In the genomic region with DNA sequence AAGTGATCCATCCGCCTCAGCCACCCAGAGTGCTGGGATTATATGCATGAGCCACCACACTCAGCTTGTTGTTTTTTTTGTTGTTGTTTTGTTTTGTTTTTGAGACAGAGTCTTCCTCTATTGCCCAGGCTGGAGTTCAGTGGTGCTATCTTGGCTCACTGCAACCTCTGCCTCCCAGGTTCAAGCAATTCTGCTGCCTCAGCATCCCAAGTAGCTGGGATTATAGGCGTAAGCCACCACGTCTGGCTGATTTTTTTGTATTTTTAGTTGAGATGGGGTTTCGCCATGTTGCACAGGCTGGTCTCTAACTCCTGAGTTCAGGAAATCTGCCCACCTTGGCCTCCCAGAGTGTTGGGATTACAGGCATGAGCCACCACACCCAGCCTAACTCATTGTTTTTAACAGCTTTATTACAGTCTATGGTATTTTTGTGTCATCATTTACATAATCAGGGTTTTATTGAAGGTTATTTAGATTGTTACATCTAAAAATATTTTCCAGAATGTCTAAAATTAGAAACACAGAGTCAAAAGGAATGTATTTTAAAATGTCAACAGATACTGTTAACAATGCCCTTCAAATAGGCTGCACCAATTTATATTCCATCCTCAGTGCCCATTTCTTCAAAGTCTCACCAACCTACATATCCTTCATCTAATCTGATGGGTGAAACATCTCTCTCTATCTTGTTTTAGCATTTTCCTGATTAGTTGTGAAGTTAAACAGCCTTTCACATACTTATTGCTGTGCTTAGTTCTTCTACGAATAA, we compare ENCODE assay signal across 21 cellular contexts. TPM values are rescaled to one million over a fixed set of nuclear protein-coding genes. Genes with fewer than 3 reads are reported as not detected.
DNase-seq lines count a peak whose midpoint lies in the region; ATAC-seq, FAIRE-seq and TF ChIP-seq lines count a peak whose summit lies in the region.
"Had no signal": no experiment of that assay in that cellular context is flagged by ENCODE, and none has a peak within 500 bp of the region (broad histone marks: within the 10 kb centered on the region; RNA-seq: fewer than 3 reads in every experiment).

No MANE protein-coding gene starts in this region.

- H3K4me3 ChIP-seq in left ventricle myocardium inferior: no peak overlapping the region
- H3K4me3 ChIP-seq in GM12878: no peak overlapping the region
- H3K4me3 ChIP-seq in sigmoid colon: no peak overlapping the region
- H3K4me3 ChIP-seq: BLaER1 had no signal

- RAD21 ChIA-PET in GM12878 (lab: Charles Lee; ENCODE audit: unreplicated experiment): interaction anchor here (1.2 to 1.4 kb wide), 3 partner anchors 8 to 101 kb away, joined by 3 to 5 read pairs (median 4); no protein-coding TSS in a partner anchor

- ATAC-seq in Right ventricle myocardium inferior (no peak), GM12878 (no peak; the same call in 2 of the 3 replicates)
- no peak for ATAC-seq in stimulated activated effector memory CD8-positive, alpha-beta T cell treated with anti-CD3 and anti-CD28 coated beads, Interleukin-12 subunit alpha, Interleukin-12 subunit beta, amount 100 ng/mL, for 72 hours
- no peak for ATAC-seq in activated CD8-positive, alpha-beta T cell treated with anti-CD3 and anti-CD28 coated beads, Interleukin-2, amount 10 ng/mL, durations not matched to agents 7 days and 5 days
- ATAC-seq: HCT116 had no signal

- no peaks in the 10 kb centered on the region for H3K36me3 ChIP-seq in left ventricle myocardium inferior
- H3K36me3 ChIP-seq in GM12878 (ENCODE audit: control insufficient read depth in 2 of 2, insufficient read depth in 2 of 2, low read length in 1 of 2): peaks cover 0 to 3% of the 10 kb centered on the region in 2 experiments; a peak in 2 of 4 replicates
- peaks cover 0 to 9% (median 0%) of the 10 kb centered on the region in 4 donors for H3K36me3 ChIP-seq in sigmoid colon

- TF ChIP-seq EP300 in GM12878 (IDR thresholded peaks at IDR 0.05; ENCODE audit: borderline replicate concordance in 1 of 2, control insufficient read depth in 1 of 2, low read depth in 2 of 2, low read length in 2 of 2) (no peak), sigmoid colon (IDR thresholded peaks at IDR 0.05) (no peak)

- peaks cover 74% of the 10 kb centered on the region for H3K36me3 Mint-ChIP-seq in stimulated activated effector memory CD8-positive, alpha-beta T cell treated with anti-CD3 and anti-CD28 coated beads, Interleukin-12 subunit alpha, Interleukin-12 subunit beta, amount 100 ng/mL, for 72 hours
- peaks cover 29% of the 10 kb centered on the region for H3K36me3 Mint-ChIP-seq in activated CD8-positive, alpha-beta T cell treated with anti-CD3 and anti-CD28 coated beads, Interleukin-2, amount 10 ng/mL, durations not matched to agents 7 days and 5 days (ENCODE audit: low read depth)
- H3K36me3 Mint-ChIP-seq: CD14-positive monocyte had no signal

- H3K27ac ChIP-seq in left ventricle myocardium inferior (replicated peaks): peak overlapping the region; percentile 49
- no peak overlapping the region for H3K27ac ChIP-seq in GM12878 (ENCODE audit: control insufficient read depth, insufficient read depth)
- no peak overlapping the region for H3K27ac ChIP-seq in sigmoid colon
- H3K27ac ChIP-seq: BLaER1 had no signal

- H3K27ac Mint-ChIP-seq in stimulated activated effector memory CD8-positive, alpha-beta T cell treated with anti-CD3 and anti-CD28 coated beads, Interleukin-12 subunit alpha, Interleukin-12 subunit beta, amount 100 ng/mL, for 72 hours: peak overlapping the region; percentile 58
- no peak overlapping the region for H3K27ac Mint-ChIP-seq in activated CD8-positive, alpha-beta T cell treated with anti-CD3 and anti-CD28 coated beads, Interleukin-2, amount 10 ng/mL, durations not matched to agents 7 days and 5 days
- H3K27ac Mint-ChIP-seq: CD14-positive monocyte had no signal

- TF ChIP-seq POLR2A in GM12878 (IDR thresholded peaks at IDR 0.05; ENCODE audit: low read depth, low read length) (no peak), sigmoid colon (IDR thresholded peaks at IDR 0.05) (no peak)

- TSS peak; percentile 3 for BruUV-seq in GM12878 (replicated peaks; lab: Mats Ljungman, UMichigan)

- H3K4me3 Mint-ChIP-seq in stimulated activated effector memory CD8-positive, alpha-beta T cell treated with anti-CD3 and anti-CD28 coated beads, Interleukin-12 subunit alpha, Interleukin-12 subunit beta, amount 100 ng/mL, for 72 hours: no peak overlapping the region
- no peak overlapping the region for H3K4me3 Mint-ChIP-seq in activated CD8-positive, alpha-beta T cell treated with anti-CD3 and anti-CD28 coated beads, Interleukin-2, amount 10 ng/mL, durations not matched to agents 7 days and 5 days
- H3K4me3 Mint-ChIP-seq: CD14-positive monocyte; CD4-positive, alpha-beta memory T cell; IgD-negative memory B cell had no signal

- FAIRE-seq in GM12878 (lab: Jason Lieb, UNC): no peak
- FAIRE-seq: HTR-8/SVneo had no signal

- in situ Hi-C loops in GM12878 (cut with MboI): no loop called here

- SMC1A ChIA-PET in GM12878 (lab: Charles Lee; ENCODE audit: uncharacterized antibody, unreplicated experiment): interaction anchor here (1.0 to 4.5 kb wide), 10 partner anchors 8 to 101 kb away, joined by 3 to 33 read pairs (median 4); a partner anchor contains a TSS

- 99% methylated on average over 5 of the region's 5 CpGs for WGBS in GM12878 (ENCODE audit: insufficient coverage, insufficient replicate concordance, low lambda C conversion rate, missing lambda C conversion rate)
- 93 to 94% methylated on average over 5 of the region's 5 CpGs for WGBS in sigmoid colon, 2 donors

- H3K79me2 ChIP-seq in GM12878 (ENCODE audit: control insufficient read depth, insufficient read depth, low read length): no peaks in the 10 kb centered on the region

- POLR2A ChIA-PET in GM12878 (lab: Charles Lee): interaction anchor here (0.6 to 1.8 kb wide), 3 partner anchors 15 to 70 kb away, joined by 3 to 12 read pairs (median 4); no protein-coding TSS in a partner anchor
- POLR2A ChIA-PET in activated CD8-positive, alpha-beta T cell treated with anti-CD3 and anti-CD28 coated beads, Interleukin-2, amount 10 ng/mL, durations not matched to agents 7 days and 5 days (lab: Charles Lee): interaction anchor here (0.7 kb wide), 1 partner anchor 174 kb away, joined by 6 read pairs; no protein-coding TSS in a partner anchor

- H3K4me1 ChIP-seq in left ventricle myocardium inferior (peaks cover 14% of the 10 kb centered on the region), GM12878 (ENCODE audit: control insufficient read depth, insufficient read depth, low read length) (no peaks in the 10 kb centered on the region), sigmoid colon (peaks cover 0 to 3% (median 0%) of the 10 kb centered on the region in 4 donors)
- H3K4me1 ChIP-seq: BLaER1 had no signal

- intact Hi-C loops in left ventricle myocardium inferior (cut with micrococcal nuclease) (no loop called here), Right ventricle myocardium inferior (cut with DNase I) (no loop called here), GM12878 (cut with micrococcal nuclease; ENCODE audit: unreplicated experiment) (no loop called here), sigmoid colon (cut with DNase I) (no loop called here)

- no peak overlapping the region for H3K9ac ChIP-seq in GM12878 (ENCODE audit: control insufficient read depth, insufficient read depth, low read length)
- H3K9ac ChIP-seq: BLaER1 had no signal

- H3K9me3 Mint-ChIP-seq in stimulated activated effector memory CD8-positive, alpha-beta T cell treated with anti-CD3 and anti-CD28 coated beads, Interleukin-12 subunit alpha, Interleukin-12 subunit beta, amount 100 ng/mL, for 72 hours: no peaks in the 10 kb centered on the region
- no peaks in the 10 kb centered on the region for H3K9me3 Mint-ChIP-seq in activated CD8-positive, alpha-beta T cell treated with anti-CD3 and anti-CD28 coated beads, Interleukin-2, amount 10 ng/mL, durations not matched to agents 7 days and 5 days (ENCODE audit: insufficient read depth)
- H3K9me3 Mint-ChIP-seq: CD4-positive, alpha-beta memory T cell; IgD-negative memory B cell had no signal

- no peak overlapping the region for H2AFZ ChIP-seq in GM12878 (ENCODE audit: control insufficient read depth, low read depth, low read length)

- no peak for DNase-seq in left ventricle myocardium inferior
- no peak for DNase-seq in Right ventricle myocardium inferior (ENCODE audit: missing footprints)
- DNase-seq in EH (ENCODE audit: low read depth): peak; percentile 48
- DNase-seq in GM12878 (ENCODE audit: low read depth, low spot score): no peak
- DNase-seq in stimulated activated effector memory CD8-positive, alpha-beta T cell treated with anti-CD3 and anti-CD28 coated beads, Interleukin-12 subunit alpha, Interleukin-12 subunit beta, amount 100 ng/mL, for 72 hours (ENCODE audit: low spot score in 2 of 2): no peak
- DNase-seq in activated CD8-positive, alpha-beta T cell treated with anti-CD3 and anti-CD28 coated beads, Interleukin-2, amount 10 ng/mL, durations not matched to agents 7 days and 5 days: no peak
- DNase-seq in sigmoid colon: no peak
- DNase-seq: AML-193; CD4-positive, alpha-beta memory T cell; DMS153; DMS79; GF-D8; GOT3; H7 had no signal

- no peaks in the 10 kb centered on the region for H3K27me3 Mint-ChIP-seq in activated CD8-positive, alpha-beta T cell treated with anti-CD3 and anti-CD28 coated beads, Interleukin-2, amount 10 ng/mL, durations not matched to agents 7 days and 5 days (ENCODE audit: low read depth)
- H3K27me3 Mint-ChIP-seq: CD4-positive, alpha-beta memory T cell; IgD-negative memory B cell had no signal

- no peaks in the 10 kb centered on the region for H4K20me1 ChIP-seq in GM12878 (ENCODE audit: control insufficient read depth, insufficient read depth)
- H4K20me1 ChIP-seq: BLaER1 had no signal

- peaks cover 14% of the 10 kb centered on the region for H3K4me1 Mint-ChIP-seq in stimulated activated effector memory CD8-positive, alpha-beta T cell treated with anti-CD3 and anti-CD28 coated beads, Interleukin-12 subunit alpha, Interleukin-12 subunit beta, amount 100 ng/mL, for 72 hours
- peaks cover 16% of the 10 kb centered on the region for H3K4me1 Mint-ChIP-seq in activated CD8-positive, alpha-beta T cell treated with anti-CD3 and anti-CD28 coated beads, Interleukin-2, amount 10 ng/mL, durations not matched to agents 7 days and 5 days (ENCODE audit: low read depth)

- H3K4me2 ChIP-seq in GM12878 (ENCODE audit: control insufficient read depth, insufficient read depth): no peak overlapping the region
- H3K4me2 ChIP-seq: BLaER1 had no signal

- no peak for TF ChIP-seq CTCF in left ventricle myocardium inferior (IDR thresholded peaks at IDR 0.05; ENCODE audit: borderline replicate concordance)
- TF ChIP-seq CTCF in GM12878 (IDR thresholded peaks at IDR 0.05 in 2 of 3, conservative IDR thresholded peaks at IDR 0.05 in 1 of 3; ENCODE audit: control insufficient read depth in 2 of 3, extremely low read depth in 1 of 3, insufficient read depth in 1 of 3, low read depth in 3 of 3, low read length in 3 of 3): no peak
- TF ChIP-seq CTCF in sigmoid colon (IDR thresholded peaks at IDR 0.05): no peak

- TF ChIP-seq RAD21 in GM12878 (IDR thresholded peaks at IDR 0.05; ENCODE audit: insufficient read depth, low read depth, low read length): no peak

- H3K27me3 ChIP-seq in left ventricle myocardium inferior (ENCODE audit: low read depth) (no peaks in the 10 kb centered on the region), GM12878 (replicated peaks in 1 of 2; ENCODE audit: control insufficient read depth in 2 of 2, insufficient read depth in 2 of 2, low read length in 1 of 2) (no peaks in the 10 kb centered on the region), sigmoid colon (no peaks in the 10 kb centered on the region)
- H3K27me3 ChIP-seq: BLaER1 had no signal

- CTCF ChIA-PET in GM12878 (lab: Yijun Ruan, JAX): interaction anchor here (0.7 to 1.9 kb wide), 3 partner anchors 9 to 19 kb away, joined by 3 to 6 read pairs (median 6); no protein-coding TSS in a partner anchor
- CTCF ChIA-PET in activated CD8-positive, alpha-beta T cell treated with anti-CD3 and anti-CD28 coated beads, Interleukin-2, amount 10 ng/mL, durations not matched to agents 7 days and 5 days (lab: Charles Lee): interaction anchor here (1.4 kb wide), 1 partner anchor 16 kb away, joined by 4 read pairs; no protein-coding TSS in a partner anchor

- no peaks in the 10 kb centered on the region for H3K9me3 ChIP-seq in left ventricle myocardium inferior (replicated peaks)
- H3K9me3 ChIP-seq in GM12878 (replicated peaks; ENCODE audit: control insufficient read depth, insufficient read depth, low read length): no peaks in the 10 kb centered on the region
- no peaks in the 10 kb centered on the region for H3K9me3 ChIP-seq in sigmoid colon
- H3K9me3 ChIP-seq: BLaER1 had no signal

RNA-seq across cellular contexts. Expression of a gene that starts 18.6 kb away (rescaled TPM):
- total RNA-seq in left ventricle myocardium inferior (11.9 TPM), Right ventricle myocardium inferior (10.2 TPM), GM12878 (2014; rRNA removed) (3.8 and 4.6 TPM in 2 replicates), GM12878 (2014; rRNA removed; fragmentation: Illumina TruSeq; extraction: Trizol) (12.3 and 14.9 TPM in 2 replicates), GM12878 (2021) (8.7 and 9.3 TPM in 2 replicates), sigmoid colon (10 to 100 TPM in 2 of 4 donors, 1 to 10 TPM in 2; 7.1 to 19.9 (median 12.9) TPM)
- 119 and 135 TPM in 2 replicates for total RNA-seq in GM12878 (2013; cell fraction: nucleolus; rRNA removed)
- polyA plus RNA-seq in GM12878 (2011; ENCODE audit: low read depth): 6.0 TPM
- polyA plus RNA-seq in GM12878 (2011; rRNA removed) (36.5 and 65.9 TPM in 2 replicates), GM12878 (2014; fragmentation: Illumina TruSeq; extraction: Trizol) (10.7 and 14.1 TPM in 2 replicates), GM12878 (2014; fragmentation: Nextera tagmentation; extraction: Ambion mirVana) (1 to 10 TPM; 2.7 to 3.0 TPM), GM12878 (2014; rRNA removed) (4.7 and 6.7 TPM in 2 replicates), GM12878 (2016; fragmentation: Nextera tagmentation; extraction: Ambion mirVana) (10 to 100 TPM; 11.5 to 12.1 TPM), sigmoid colon (1 to 10 TPM; 1.2 to 2.7 (median 1.8) TPM)
- 7.9 and 8.7 TPM in 2 replicates for polyA plus RNA-seq in GM12878 (2011; cell fraction: cytosol; rRNA removed)
- 26.7 and 28.1 TPM in 2 replicates for polyA plus RNA-seq in GM12878 (2011; cell fraction: nucleus; rRNA removed)
- polyA plus RNA-seq in GM12878 (2012): 6.3 and 8.3 TPM in 2 replicates
- polyA minus RNA-seq in GM12878 (2011; rRNA and poly(A)+ RNA removed): 17.3 and 27.5 TPM in 2 replicates
- 9.1 and 10.0 TPM in 2 replicates for polyA minus RNA-seq in GM12878 (2011; cell fraction: cytosol; rRNA and poly(A)+ RNA removed)
- 15.4 and 18.8 TPM in 2 replicates for polyA minus RNA-seq in GM12878 (2011; cell fraction: nucleus; rRNA and poly(A)+ RNA removed)
- total RNA-seq in activated CD8-positive, alpha-beta T cell treated with anti-CD3 and anti-CD28 coated beads, Interleukin-2, amount 10 ng/mL, durations not matched to agents 7 days and 5 days: 10 to 100 TPM; 14.0 to 15.7 TPM

RNA-seq across cellular contexts. Expression of a gene that starts 28.5 kb away (rescaled TPM):
- 0.08 TPM for total RNA-seq in left ventricle myocardium inferior
- 0.16 TPM for total RNA-seq in Right ventricle myocardium inferior
- total RNA-seq in GM12878 (2013; cell fraction: nucleolus; rRNA removed): 49.3 and 50.2 TPM in 2 replicates
- 3.4 and 4.4 TPM in 2 replicates for total RNA-seq in GM12878 (2014; rRNA removed)
- total RNA-seq in GM12878 (2014; rRNA removed; fragmentation: Illumina TruSeq; extraction: Trizol): 2.2 and 3.1 TPM in 2 replicates
- total RNA-seq in GM12878 (2021): 3.4 and 4.8 TPM in 2 replicates
- 7.3 TPM for polyA plus RNA-seq in GM12878 (2011; ENCODE audit: low read depth)
- 1.8 and 2.2 TPM in 2 replicates for polyA plus RNA-seq in GM12878 (2011; rRNA removed)
- polyA plus RNA-seq in GM12878 (2011; cell fraction: cytosol; rRNA removed): 1.3 and 1.4 TPM in 2 replicates
- polyA plus RNA-seq in GM12878 (2011; cell fraction: nucleus; rRNA removed): 5.0 and 10.1 TPM in 2 replicates
- 5.1 and 11.5 TPM in 2 replicates for polyA plus RNA-seq in GM12878 (2012)
- 0.97 and 2.9 TPM in 2 replicates for polyA plus RNA-seq in GM12878 (2014; fragmentation: Illumina TruSeq; extraction: Trizol)
- 1 to 10 TPM; 3.1 to 8.0 TPM for polyA plus RNA-seq in GM12878 (2014; fragmentation: Nextera tagmentation; extraction: Ambion mirVana)
- 2.9 and 4.6 TPM in 2 replicates for polyA plus RNA-seq in GM12878 (2014; rRNA removed)
- 1 to 10 TPM; 2.7 to 3.6 TPM for polyA plus RNA-seq in GM12878 (2016; fragmentation: Nextera tagmentation; extraction: Ambion mirVana)
- 1.8 and 3.7 TPM in 2 replicates for polyA minus RNA-seq in GM12878 (2011; rRNA and poly(A)+ RNA removed)
- polyA minus RNA-seq in GM12878 (2011; cell fraction: cytosol; rRNA and poly(A)+ RNA removed): 0.67 TPM in 1 of 2 replicates, not detected in the other
- polyA minus RNA-seq in GM12878 (2011; cell fraction: nucleus; rRNA and poly(A)+ RNA removed): 5.2 and 7.3 TPM in 2 replicates
- total RNA-seq in activated CD8-positive, alpha-beta T cell treated with anti-CD3 and anti-CD28 coated beads, Interleukin-2, amount 10 ng/mL, durations not matched to agents 7 days and 5 days: 1 to 10 TPM; 8.3 to 9.5 TPM
- 1 to 10 TPM in 1 of 4 donors, not detected in 3; 1.4 TPM for total RNA-seq in sigmoid colon
- 1 to 10 TPM; 1.8 to 5.3 (median 2.3) TPM for polyA plus RNA-seq in sigmoid colon
- total RNA-seq: A172 had no signal

RNA-seq across cellular contexts. Expression of a gene that starts 44.9 kb away (rescaled TPM):
- total RNA-seq in left ventricle myocardium inferior (not detected), Right ventricle myocardium inferior (not detected), GM12878 (2014; rRNA removed) (not detected in 2 replicates), GM12878 (2014; rRNA removed; fragmentation: Illumina TruSeq; extraction: Trizol) (not detected in 2 replicates), GM12878 (2021) (not detected in 2 replicates), sigmoid colon (not detected)
- total RNA-seq in GM12878 (2013; cell fraction: nucleolus; rRNA removed): not detected in 2 replicates
- polyA plus RNA-seq in GM12878 (2011; ENCODE audit: low read depth): not detected
- polyA plus RNA-seq in GM12878 (2011; rRNA removed) (0.80 and 1.1 TPM in 2 replicates), GM12878 (2014; fragmentation: Illumina TruSeq; extraction: Trizol) (not detected in 2 replicates), GM12878 (2014; fragmentation: Nextera tagmentation; extraction: Ambion mirVana) (under 1 TPM; 0.20 to 0.50 TPM), GM12878 (2014; rRNA removed) (not detected in 2 replicates), GM12878 (2016; fragmentation: Nextera tagmentation; extraction: Ambion mirVana) (not detected), sigmoid colon (not detected)
- 1.6 and 2.4 TPM in 2 replicates for polyA plus RNA-seq in GM12878 (2011; cell fraction: cytosol; rRNA removed)
- polyA plus RNA-seq in GM12878 (2011; cell fraction: nucleus; rRNA removed): 0.75 TPM in 1 of 2 replicates, not detected in the other
- not detected in 2 replicates for polyA plus RNA-seq in GM12878 (2012)
- not detected in 2 replicates for polyA minus RNA-seq in GM12878 (2011; rRNA and poly(A)+ RNA removed)
- polyA minus RNA-seq in GM12878 (2011; cell fraction: cytosol; rRNA and poly(A)+ RNA removed): not detected in 2 replicates
- not detected in 2 replicates for polyA minus RNA-seq in GM12878 (2011; cell fraction: nucleus; rRNA and poly(A)+ RNA removed)
- not detected for total RNA-seq in activated CD8-positive, alpha-beta T cell treated with anti-CD3 and anti-CD28 coated beads, Interleukin-2, amount 10 ng/mL, durations not matched to agents 7 days and 5 days
- total RNA-seq: A172; CD4-positive, alpha-beta memory T cell; Daoy; H7 had no signal
- polyA plus RNA-seq: CD14-positive monocyte; CD4-positive, alpha-beta memory T cell; IgD-negative memory B cell had no signal

RNA-seq across cellular contexts. Expression of a gene that starts 58.3 kb away (rescaled TPM):
- total RNA-seq in left ventricle myocardium inferior: 27.2 TPM
- total RNA-seq in Right ventricle myocardium inferior: 28.5 TPM
- 67.8 and 78.8 TPM in 2 replicates for total RNA-seq in GM12878 (2013; cell fraction: nucleolus; rRNA removed)
- total RNA-seq in GM12878 (2014; rRNA removed): 31.0 and 35.7 TPM in 2 replicates
- 26.5 and 27.8 TPM in 2 replicates for total RNA-seq in GM12878 (2014; rRNA removed; fragmentation: Illumina TruSeq; extraction: Trizol)
- total RNA-seq in GM12878 (2021): 39.0 and 42.0 TPM in 2 replicates
- 15.1 TPM for polyA plus RNA-seq in GM12878 (2011; ENCODE audit: low read depth)
- 82.7 and 96.1 TPM in 2 replicates for polyA plus RNA-seq in GM12878 (2011; rRNA removed)
- polyA plus RNA-seq in GM12878 (2011; cell fraction: cytosol; rRNA removed): 74.2 and 76.3 TPM in 2 replicates
- 197 and 245 TPM in 2 replicates for polyA plus RNA-seq in GM12878 (2011; cell fraction: nucleus; rRNA removed)
- polyA plus RNA-seq in GM12878 (2012): 21.8 and 26.7 TPM in 2 replicates
- 40.2 and 40.7 TPM in 2 replicates for polyA plus RNA-seq in GM12878 (2014; fragmentation: Illumina TruSeq; extraction: Trizol)
- 1 to 10 TPM; 6.1 to 7.6 TPM for polyA plus RNA-seq in GM12878 (2014; fragmentation: Nextera tagmentation; extraction: Ambion mirVana)
- polyA plus RNA-seq in GM12878 (2014; rRNA removed): 33.2 and 34.7 TPM in 2 replicates
- 10 to 100 TPM; 21.8 to 21.9 TPM for polyA plus RNA-seq in GM12878 (2016; fragmentation: Nextera tagmentation; extraction: Ambion mirVana)
- polyA minus RNA-seq in GM12878 (2011; rRNA and poly(A)+ RNA removed): 59.2 and 75.0 TPM in 2 replicates
- polyA minus RNA-seq in GM12878 (2011; cell fraction: cytosol; rRNA and poly(A)+ RNA removed): 23.0 and 24.1 TPM in 2 replicates
- 45.3 and 49.8 TPM in 2 replicates for polyA minus RNA-seq in GM12878 (2011; cell fraction: nucleus; rRNA and poly(A)+ RNA removed)
- total RNA-seq in activated CD8-positive, alpha-beta T cell treated with anti-CD3 and anti-CD28 coated beads, Interleukin-2, amount 10 ng/mL, durations not matched to agents 7 days and 5 days: 10 to 100 TPM; 35.1 to 35.3 TPM
- total RNA-seq in sigmoid colon: 10 to 100 TPM; 21.4 to 36.0 (median 30.9) TPM
- polyA plus RNA-seq in sigmoid colon: 10 to 100 TPM; 19.2 to 38.0 (median 30.7) TPM
